ENCODE assay signal across 8 cellular contexts in the genomic region with DNA sequence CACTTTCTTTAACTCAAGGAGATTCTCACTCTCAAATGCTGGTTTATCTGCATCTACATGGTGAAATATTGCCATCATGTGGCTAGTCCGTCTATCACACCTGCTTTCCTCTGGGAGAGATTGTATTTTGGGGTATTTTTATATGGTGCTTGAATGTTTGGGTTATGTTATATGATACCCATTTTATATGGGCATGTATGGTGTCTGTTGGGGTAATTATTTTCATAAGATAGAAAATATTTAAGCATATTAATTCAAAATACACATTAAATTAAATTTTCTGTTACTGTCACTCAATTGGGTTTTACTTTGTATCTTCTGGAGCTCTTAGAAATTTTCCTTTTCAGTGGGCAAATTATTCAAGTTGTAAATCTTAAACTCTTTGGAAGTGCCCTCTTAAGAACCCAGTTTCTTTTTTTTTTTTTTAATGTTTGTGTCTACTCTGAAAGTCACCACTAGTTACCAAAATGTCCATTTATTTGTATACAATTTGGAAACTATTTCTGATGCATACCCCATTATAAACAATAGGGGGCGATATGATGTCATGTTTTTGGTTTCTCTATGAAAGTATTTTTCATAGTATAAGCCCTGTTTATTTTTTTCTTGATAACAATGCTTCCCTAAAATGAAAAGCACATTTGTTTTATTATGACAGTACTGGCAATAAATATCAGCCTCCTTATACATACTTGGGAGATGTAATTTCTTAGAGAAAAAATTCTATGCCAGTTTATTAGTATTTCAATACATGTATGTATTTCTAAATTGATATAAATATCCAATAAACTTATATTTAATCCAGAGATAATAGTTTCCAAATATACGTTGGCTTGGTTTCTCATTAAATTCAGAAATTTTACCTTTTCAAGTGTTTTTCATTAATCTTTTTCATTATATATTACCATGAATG. TPM values are rescaled to one million over a fixed set of nuclear protein-coding genes. Genes with fewer than 3 reads are reported as not detected.
DNase-seq lines count a peak whose midpoint lies in the region; ATAC-seq and TF ChIP-seq lines count a peak whose summit lies in the region.

No MANE protein-coding gene starts in this region.

- H3K4me1 ChIP-seq in left ventricle myocardium inferior (no peaks in the 10 kb centered on the region), GM23248 (ENCODE audit: insufficient read depth) (no peaks in the 10 kb centered on the region; the same call in 1 of the 2 replicates), esophagus muscularis mucosa (no peaks in the 10 kb centered on the region)

- no peak for DNase-seq in left ventricle myocardium inferior
- DNase-seq in Right ventricle myocardium inferior (ENCODE audit: missing footprints) = no peak
- DNase-seq in GM23248 = peak; percentile 61
- DNase-seq in KG1 (lab: John Stamatoyannopoulos, UW) = peak; percentile 18
- peak; percentile 47 for DNase-seq in RPMI8226
- DNase-seq in esophagus muscularis mucosa (ENCODE audit: extremely low spot score) = no peak
- peak; percentile 51 for DNase-seq in renal cortical epithelial cell (ENCODE audit: low read depth)
- no peak for DNase-seq in stimulated activated CD4-positive, alpha-beta T cell treated with anti-CD3 and anti-CD28 coated beads, Interleukin-4, amount 100 ng/mL, for 24 hours

- H2AFZ ChIP-seq in GM23248 = no peak overlapping the region

- H3F3A ChIP-seq in GM23248 (ENCODE audit: insufficient read depth) = no peaks in the 10 kb centered on the region

- no peak overlapping the region for H3K4me3 ChIP-seq in left ventricle myocardium inferior
- no peak overlapping the region for H3K4me3 ChIP-seq in GM23248
- no peak overlapping the region for H3K4me3 ChIP-seq in esophagus muscularis mucosa

- no peak overlapping the region for H3K9ac ChIP-seq in GM23248

- WGBS in GM23248 (ENCODE audit: low coverage in 1 of 2, low lambda C conversion rate in 2 of 2, missing lambda C conversion rate in 2 of 2), 2 experiments = 10% methylated on average over 3 of the region's 3 CpGs
- WGBS in esophagus muscularis mucosa = 24% methylated on average over 3 of the region's 3 CpGs

- H3K9me3 ChIP-seq in left ventricle myocardium inferior (replicated peaks) (no peaks in the 10 kb centered on the region), GM23248 (ENCODE audit: low read depth) (no peaks in the 10 kb centered on the region), esophagus muscularis mucosa (no peaks in the 10 kb centered on the region)

- TF ChIP-seq CTCF in left ventricle myocardium inferior (IDR thresholded peaks at IDR 0.05; ENCODE audit: borderline replicate concordance) (peak; percentile 51), esophagus muscularis mucosa (IDR thresholded peaks at IDR 0.05) (peak; percentile 21 to 39 (median 33))

- no peak for TF ChIP-seq EP300 in esophagus muscularis mucosa (IDR thresholded peaks at IDR 0.05)

- no peaks in the 10 kb centered on the region for H3K9me2 ChIP-seq in GM23248 (ENCODE audit: insufficient read depth)

- no peak for TF ChIP-seq POLR2A in esophagus muscularis mucosa (IDR thresholded peaks at IDR 0.05; ENCODE audit: low read depth)

- no peak overlapping the region for H3K27ac ChIP-seq in left ventricle myocardium inferior (replicated peaks)
- no peak overlapping the region for H3K27ac ChIP-seq in GM23248
- H3K27ac ChIP-seq in esophagus muscularis mucosa (replicated peaks in 1 of 4) = no peak overlapping the region

- H3K4me2 ChIP-seq in GM23248 (ENCODE audit: unreplicated experiment) = no peak overlapping the region

- in situ Hi-C loops in GM23248 (cut with MboI) = no loop called here

- H3K27me3 ChIP-seq in left ventricle myocardium inferior (ENCODE audit: low read depth) = no peaks in the 10 kb centered on the region
- H3K27me3 ChIP-seq in GM23248 (replicated peaks; ENCODE audit: insufficient read depth) = no peaks in the 10 kb centered on the region
- H3K27me3 ChIP-seq in esophagus muscularis mucosa = no peaks in the 10 kb centered on the region

- no peak for ATAC-seq in Right ventricle myocardium inferior

- no peaks in the 10 kb centered on the region for H4K20me1 ChIP-seq in GM23248 (ENCODE audit: insufficient read depth)

- intact Hi-C loops in left ventricle myocardium inferior (cut with micrococcal nuclease) = no loop called here
- intact Hi-C loops in Right ventricle myocardium inferior (cut with DNase I) = loop anchor here (2.0 kb wide), 1 partner anchor 52 kb away; no protein-coding TSS in a partner anchor
- intact Hi-C loops in esophagus muscularis mucosa (cut with DNase I) = loop anchor here (5.0 kb wide), 1 partner anchor 49 kb away; no protein-coding TSS in a partner anchor

- H3K36me3 ChIP-seq in left ventricle myocardium inferior (no peaks in the 10 kb centered on the region), GM23248 (ENCODE audit: low read depth) (no peaks in the 10 kb centered on the region), esophagus muscularis mucosa (no peaks in the 10 kb centered on the region)

- no peaks in the 10 kb centered on the region for H3K79me2 ChIP-seq in GM23248 (ENCODE audit: insufficient read depth)

RNA-seq across cellular contexts. Expression of gene PLSCR5, which starts 36.1 kb away (rescaled TPM):
- total RNA-seq in left ventricle myocardium inferior = not detected
- total RNA-seq in Right ventricle myocardium inferior = not detected
- total RNA-seq in GM23248 (2014; rRNA removed; shearing (Covaris generic)) = not detected in 2 replicates
- polyA plus RNA-seq in GM23248 (2016; fragmentation: Nextera tagmentation; extraction: Ambion mirVana) = not detected in 2 replicates
- not detected for total RNA-seq in esophagus muscularis mucosa
- not detected in 2 replicates for total RNA-seq in renal cortical epithelial cell

Comparison
In these comparisons a context has a peak if more than half of its experiments do, and no peak if none do; other contexts are left out.
1. DNase-seq: peak in GM23248 (single experiment), KG1 (single experiment), RPMI8226 (single experiment) and renal cortical epithelial cell (single experiment); none in left ventricle myocardium inferior (single experiment), Right ventricle myocardium inferior (single experiment), esophagus muscularis mucosa (single experiment) and stimulated activated CD4-positive, alpha-beta T cell treated with anti-CD3 and anti-CD28 coated beads, Interleukin-4, amount 100 ng/mL, for 24 hours (single experiment).